In the genomic region with DNA sequence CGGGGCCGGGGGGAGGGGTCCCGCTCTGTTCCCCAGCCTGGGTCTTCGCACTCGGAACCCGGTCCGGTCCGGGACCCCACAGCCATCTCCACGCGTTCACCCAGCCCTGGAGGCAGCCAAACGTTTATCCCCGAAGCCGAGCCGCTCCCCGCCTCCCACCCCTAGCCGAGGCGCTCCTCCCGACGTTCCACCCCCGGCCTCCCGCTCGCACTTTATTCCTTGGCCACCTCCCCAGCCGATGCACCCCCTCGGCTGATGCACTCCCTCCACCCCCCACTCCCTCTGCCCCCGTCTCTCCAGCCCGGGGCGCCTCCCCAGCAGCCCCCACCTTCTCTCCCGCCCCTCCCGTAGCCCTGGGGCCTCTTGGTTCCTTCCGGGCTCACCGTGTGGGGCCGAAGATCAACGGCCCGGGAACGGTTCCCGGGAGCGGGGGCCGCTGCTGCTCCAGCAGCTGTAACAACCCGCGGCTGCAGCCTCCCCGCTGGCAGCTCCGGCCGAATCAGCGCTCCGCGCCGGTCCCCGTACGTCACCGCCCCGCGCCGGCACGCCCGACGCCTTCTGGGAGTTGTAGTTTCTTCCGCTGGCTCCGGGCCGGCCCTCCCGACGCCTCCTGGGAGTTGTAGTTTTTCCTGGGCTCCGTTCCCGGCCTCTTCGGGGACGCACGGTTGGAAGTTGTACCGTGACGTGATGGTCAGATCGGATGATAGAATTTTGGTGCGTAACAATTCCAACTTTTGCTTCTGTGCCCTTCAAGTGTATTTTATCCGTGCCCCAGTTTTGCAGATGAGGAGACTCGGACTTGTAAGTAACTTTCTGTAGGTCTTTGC, we compare ENCODE assay signal across 8 cellular contexts. TPM values are rescaled to one million over a fixed set of nuclear protein-coding genes. Genes with fewer than 3 reads are reported as not detected.
A peak's percentile ranks its signal among the peaks of the same experiment; 100 is the strongest.
DNase-seq lines count a peak whose midpoint lies in the region; ATAC-seq, FAIRE-seq and TF ChIP-seq lines count a peak whose summit lies in the region.

A gene with protein sequence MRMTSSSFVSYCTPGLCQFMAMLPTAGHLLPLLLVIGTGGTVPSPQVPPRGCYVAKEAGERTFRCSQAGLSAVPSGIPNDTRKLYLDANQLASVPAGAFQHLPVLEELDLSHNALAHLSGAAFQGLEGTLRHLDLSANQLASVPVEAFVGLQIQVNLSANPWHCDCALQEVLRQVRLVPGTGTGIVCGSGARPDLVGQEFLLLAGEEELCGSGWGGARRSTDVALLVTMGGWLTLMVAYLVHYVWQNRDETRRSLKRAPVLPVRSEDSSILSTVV (plus strand): TSS at position 632 of the 827 bp plus-strand sequence. CDS start 13,792 bp downstream, outside the sequence.
A gene with protein sequence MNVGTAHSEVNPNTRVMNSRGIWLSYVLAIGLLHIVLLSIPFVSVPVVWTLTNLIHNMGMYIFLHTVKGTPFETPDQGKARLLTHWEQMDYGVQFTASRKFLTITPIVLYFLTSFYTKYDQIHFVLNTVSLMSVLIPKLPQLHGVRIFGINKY (minus strand): TSS at position 501 of the 827 bp plus-strand sequence. CDS start 3,398 bp downstream, outside the sequence.

- DNase-seq in GM13976 (ENCODE audit: low spot score) = peak; percentile 95
- peak; percentile 77 to 82 for DNase-seq in NCI-H187 (lab: John Stamatoyannopoulos, UW)
- peak; percentile 79 to 94 (median 86) for DNase-seq in T-helper 2 cell
- DNase-seq in anterior cingulate cortex (lab: John Stamatoyannopoulos, UW) = peak; percentile 46 to 96 (median 92)
- peak; percentile 96 for DNase-seq in right atrium auricular region (ENCODE audit: low spot score)
- DNase-seq in psoas muscle = peak; percentile 92 to 97
- DNase-seq in urothelium cell line (ENCODE audit: low spot score) = peak; percentile 94

- H3K4me1 ChIP-seq in right atrium auricular region (peaks cover 0 to 35% of the 10 kb centered on the region in 2 donors), psoas muscle (peaks cover 42% of the 10 kb centered on the region)

- H3K4me3 ChIP-seq in right atrium auricular region (peak within 1 kb of the TSS; percentile 79 to 90), psoas muscle (peak within 1 kb of the TSS; percentile 84)

- H3K27me3 ChIP-seq in right atrium auricular region (no peaks in the 10 kb centered on the region), psoas muscle (ENCODE audit: insufficient read depth in 3 of 3, low read length in 2 of 3) (no peaks in the 10 kb centered on the region)

- in situ Hi-C loops in GM13976 (cut with MboI; ENCODE audit: low sequenced_read_pairs, unreplicated experiment) = no loop called here

- H3K9me3 ChIP-seq in right atrium auricular region = no peaks in the 10 kb centered on the region
- H3K9me3 ChIP-seq in psoas muscle = no peaks in the 10 kb centered on the region

- TF ChIP-seq CTCF in GM13976 (IDR thresholded peaks at IDR 0.05; ENCODE audit: borderline replicate concordance, control extremely low read depth, extremely low read depth, insufficient read depth, missing control alignments) (no peak), right atrium auricular region (IDR thresholded peaks at IDR 0.05) (no peak), psoas muscle (IDR thresholded peaks at IDR 0.05) (no peak)

- H3K36me3 ChIP-seq in right atrium auricular region = peaks cover 17% of the 10 kb centered on the region
- peaks cover 0 to 19% of the 10 kb centered on the region in 2 donors for H3K36me3 ChIP-seq in psoas muscle (ENCODE audit: insufficient read depth in 1 of 2, low read depth in 1 of 2)

- ATAC-seq in HG02884 (IDR thresholded peaks at IDR 0.05; ENCODE audit: unreplicated experiment) (peak; percentile 76), psoas muscle (peak; percentile 88 to 92 (median 90))

- peak within 1 kb of the TSS; percentile 90 to 96 for H3K27ac ChIP-seq in right atrium auricular region
- H3K27ac ChIP-seq in psoas muscle = peak within 1 kb of the TSS; percentile 90

- FAIRE-seq in urothelium cell line (lab: Jason Lieb, UNC) = no peak

- 0 to 1% (median 1%) methylated on average over 64 to 72 of the region's 72 CpGs for WGBS in psoas muscle, 3 donors

- intact Hi-C loops in psoas muscle (cut with DNase I) = no loop called here

RNA-seq across cellular contexts. Expression of the first gene that starts in this region (rescaled TPM):
- total RNA-seq in right atrium auricular region (not detected), psoas muscle (not detected)
- polyA plus RNA-seq in psoas muscle = under 1 TPM in 1 of 3 donors, not detected in 2; 0.04 TPM

RNA-seq across cellular contexts. Expression of the second gene that starts in this region (rescaled TPM):
- 10 to 100 TPM; 31.5 to 41.5 TPM for total RNA-seq in right atrium auricular region
- total RNA-seq in psoas muscle = 10 to 100 TPM; 16.9 to 25.1 (median 22.0) TPM
- 10 to 100 TPM; 18.7 to 66.9 (median 23.6) TPM for polyA plus RNA-seq in psoas muscle

Comparison
In these comparisons a context has a peak if more than half of its experiments do, and no peak if none do; other contexts are left out.
1. Peak in every context shown above with its lines: DNase-seq, ATAC-seq, H3K4me3 ChIP-seq and H3K27ac ChIP-seq.